17 cellular contexts compared by ENCODE assay signal in the genomic region with DNA sequence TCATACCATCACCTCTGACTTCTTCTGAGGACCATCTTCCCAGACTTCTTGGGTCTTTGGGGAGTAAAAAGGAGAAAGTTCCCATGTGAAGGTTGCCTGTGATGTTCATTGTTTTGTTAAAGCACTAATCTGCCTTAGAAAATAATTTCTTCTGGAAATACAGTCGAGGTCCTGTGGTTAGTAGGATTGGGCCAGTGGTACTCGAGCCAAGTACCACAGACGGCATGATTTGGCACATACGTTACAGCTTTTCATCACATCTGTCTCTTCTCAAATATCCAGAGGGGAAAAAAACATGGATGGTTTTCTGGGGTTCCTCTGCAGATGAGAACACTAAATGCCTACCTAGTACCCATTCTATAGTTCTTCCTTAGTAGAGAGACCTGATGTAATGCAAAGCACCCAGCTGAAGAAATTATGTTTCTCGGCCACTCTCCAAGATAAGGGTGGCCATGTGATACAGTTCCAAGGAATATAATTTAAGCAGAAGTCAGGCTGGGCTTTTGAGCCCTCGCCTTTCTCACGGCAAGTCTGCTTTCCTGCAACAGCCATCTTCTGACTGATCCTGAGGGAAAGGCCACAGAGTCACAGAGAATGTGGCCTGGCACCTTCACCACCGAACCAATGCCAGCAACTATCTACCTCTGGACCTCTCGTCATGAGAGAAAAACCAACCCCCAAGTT.
DNase-seq lines count a peak whose midpoint lies in the region; ATAC-seq and TF ChIP-seq lines count a peak whose summit lies in the region.
"Had no signal": no experiment of that assay in that cellular context is flagged by ENCODE, and none has a peak within 500 bp of the region (broad histone marks: within the 10 kb centered on the region; RNA-seq: fewer than 3 reads in every experiment).

No MANE protein-coding gene starts in this region.

- H3K9me3 ChIP-seq in hepatocyte (ENCODE audit: low read depth) (no peaks in the 10 kb centered on the region), stomach (no peaks in the 10 kb centered on the region)

- intact Hi-C loops in stomach (cut with DNase I; ENCODE audit: low total_unique reads): no loop called here

- in situ Hi-C loops in G401 (cut with HindIII; ENCODE audit: low sequenced_read_pairs): no loop called here

- peaks cover 4% of the 10 kb centered on the region for H3K9me3 Mint-ChIP-seq in chondrocyte (ENCODE audit: low read depth)
- H3K9me3 Mint-ChIP-seq: activated T-helper 1 cell treated with anti-CD3 and anti-CD28 coated beads, Interleukin-12 subunit alpha, Interleukin-12 subunit beta, Interleukin-2, Interleukin-4 antibody, amounts not matched to agents 30 ng/mL and 10 ng/mL and 1 ng/mL, durations not matched to agents 14 hours and 24 hours and 36 hours had no signal

- TF ChIP-seq CTCF in chondrocyte (IDR thresholded peaks at IDR 0.05) (no peak), hepatocyte (IDR thresholded peaks at IDR 0.05; ENCODE audit: poor library complexity) (no peak), stomach (IDR thresholded peaks at IDR 0.05) (no peak)

- no peaks in the 10 kb centered on the region for H3K9me2 ChIP-seq in hepatocyte (replicated peaks; ENCODE audit: insufficient read depth)

- WGBS in hepatocyte (ENCODE audit: low lambda C conversion rate, missing lambda C conversion rate): 86% methylated on average over 9 of the region's 9 CpGs
- WGBS in stomach, 5 donors: 55 to 84% (median 77%) methylated on average over 9 of the region's 9 CpGs

- H3K27me3 ChIP-seq in hepatocyte (no peaks in the 10 kb centered on the region), stomach (no peaks in the 10 kb centered on the region)

- H3K27ac ChIP-seq in hepatocyte (peak overlapping the region; percentile 37), stomach (peak overlapping the region in 4 of 5 donors; percentile 47 to 81 (median 68))

- H3K36me3 ChIP-seq in hepatocyte (replicated peaks; ENCODE audit: insufficient read depth, low read depth): no peaks in the 10 kb centered on the region
- no peaks in the 10 kb centered on the region for H3K36me3 ChIP-seq in stomach

- H3K4me3 Mint-ChIP-seq in chondrocyte (ENCODE audit: unreplicated experiment): no peak overlapping the region
- H3K4me3 Mint-ChIP-seq: activated T-helper 1 cell treated with anti-CD3 and anti-CD28 coated beads, Interleukin-12 subunit alpha, Interleukin-12 subunit beta, Interleukin-2, Interleukin-4 antibody, amounts not matched to agents 30 ng/mL and 10 ng/mL and 1 ng/mL, durations not matched to agents 14 hours and 24 hours and 36 hours; effector memory CD8-positive, alpha-beta T cell had no signal

- H3K79me2 ChIP-seq in hepatocyte: no peaks in the 10 kb centered on the region

- no peak for TF ChIP-seq POLR2A in stomach (IDR thresholded peaks at IDR 0.05)

- no peak overlapping the region for H3K4me2 ChIP-seq in hepatocyte

- H4K20me1 ChIP-seq in hepatocyte (ENCODE audit: insufficient read depth, poor library complexity, severe bottlenecking): no peaks in the 10 kb centered on the region

- no peaks in the 10 kb centered on the region for H3K27me3 Mint-ChIP-seq in chondrocyte (ENCODE audit: low read depth)

- H3K36me3 Mint-ChIP-seq in chondrocyte (ENCODE audit: low read depth): no peaks in the 10 kb centered on the region

- peaks cover 44% of the 10 kb centered on the region for H3K4me1 Mint-ChIP-seq in chondrocyte (ENCODE audit: low read depth)

- H3K4me3 ChIP-seq in hepatocyte: no peak overlapping the region
- H3K4me3 ChIP-seq in stomach: no peak overlapping the region

- H2AFZ ChIP-seq in hepatocyte: no peak overlapping the region

- DNase-seq in G401 (ENCODE audit: low spot score) (peak; percentile 52), chondrocyte (ENCODE audit: low spot score) (no peak), hepatocyte (ENCODE audit: low spot score) (no peak), stomach (no peak), NCI-H69 (lab: John Stamatoyannopoulos, UW) (no peak), ureter (ENCODE audit: low spot score) (no peak)
- DNase-seq: activated CD4-positive, alpha-beta T cell treated with anti-CD3 and anti-CD28 coated beads, Interleukin-2, amount 50 U/mL, for 4 hours; amniotic stem cell; DMS53; effector memory CD8-positive, alpha-beta T cell; NCI-H2081 treated with DMSO at 0.1 percent for 48 hours; NK-92 treated with Interleukin-12 subunit alpha and Interleukin-12 subunit beta, amount 100 ng/mL, for 24 hours; small intestine; substantia nigra had no signal

- H3K27ac Mint-ChIP-seq in chondrocyte (ENCODE audit: unreplicated experiment): peak overlapping the region; percentile 50
- H3K27ac Mint-ChIP-seq: activated T-helper 1 cell treated with anti-CD3 and anti-CD28 coated beads, Interleukin-12 subunit alpha, Interleukin-12 subunit beta, Interleukin-2, Interleukin-4 antibody, amounts not matched to agents 30 ng/mL and 10 ng/mL and 1 ng/mL, durations not matched to agents 14 hours and 24 hours and 36 hours; effector memory CD8-positive, alpha-beta T cell had no signal

- H3K4me1 ChIP-seq in hepatocyte (ENCODE audit: insufficient read depth): peaks cover 29% of the 10 kb centered on the region
- H3K4me1 ChIP-seq in stomach: peaks cover 26 to 43% (median 38%) of the 10 kb centered on the region in 4 donors

- ATAC-seq in HG03571 (IDR thresholded peaks at IDR 0.05; ENCODE audit: unreplicated experiment) (no peak), SK-N-SH treated with all-trans-retinoic acid at 6 μM for 48 hours (no peak)
- ATAC-seq: effector memory CD8-positive, alpha-beta T cell had no signal

- no peak for TF ChIP-seq EP300 in stomach (IDR thresholded peaks at IDR 0.05)

TF ChIP-seq in SK-N-SH treated with all-trans-retinoic acid at 6 μM for 48 hours, 23 proteins besides CTCF, POLR2A, EP300 and RAD21 (continues in another document):
- no peak for TF ChIP-seq OSR1 (CRISPR knock-in tag; IDR thresholded peaks at IDR 0.05)
- TF ChIP-seq ARNTL (CRISPR knock-in tag; IDR thresholded peaks at IDR 0.05; ENCODE audit: borderline replicate concordance, low read depth): no peak
- no peak for TF ChIP-seq ZFP3 (CRISPR knock-in tag; IDR thresholded peaks at IDR 0.05)
- no peak for TF ChIP-seq TSHZ2 (CRISPR knock-in tag; IDR thresholded peaks at IDR 0.05)
- no peak for TF ChIP-seq SNAI2 (CRISPR knock-in tag; IDR thresholded peaks at IDR 0.05)
- TF ChIP-seq ZFP30 (CRISPR knock-in tag; IDR thresholded peaks at IDR 0.05): no peak
- no peak for TF ChIP-seq RARB (CRISPR knock-in tag; IDR thresholded peaks at IDR 0.05)
- TF ChIP-seq ZNF70 (CRISPR knock-in tag; IDR thresholded peaks at IDR 0.05): no peak
- no peak for TF ChIP-seq TCF4 (CRISPR knock-in tag; IDR thresholded peaks at IDR 0.05; ENCODE audit: borderline replicate concordance)
- TF ChIP-seq ZNF8 (CRISPR knock-in tag; IDR thresholded peaks at IDR 0.05): no peak
- TF ChIP-seq, protein P1, sequence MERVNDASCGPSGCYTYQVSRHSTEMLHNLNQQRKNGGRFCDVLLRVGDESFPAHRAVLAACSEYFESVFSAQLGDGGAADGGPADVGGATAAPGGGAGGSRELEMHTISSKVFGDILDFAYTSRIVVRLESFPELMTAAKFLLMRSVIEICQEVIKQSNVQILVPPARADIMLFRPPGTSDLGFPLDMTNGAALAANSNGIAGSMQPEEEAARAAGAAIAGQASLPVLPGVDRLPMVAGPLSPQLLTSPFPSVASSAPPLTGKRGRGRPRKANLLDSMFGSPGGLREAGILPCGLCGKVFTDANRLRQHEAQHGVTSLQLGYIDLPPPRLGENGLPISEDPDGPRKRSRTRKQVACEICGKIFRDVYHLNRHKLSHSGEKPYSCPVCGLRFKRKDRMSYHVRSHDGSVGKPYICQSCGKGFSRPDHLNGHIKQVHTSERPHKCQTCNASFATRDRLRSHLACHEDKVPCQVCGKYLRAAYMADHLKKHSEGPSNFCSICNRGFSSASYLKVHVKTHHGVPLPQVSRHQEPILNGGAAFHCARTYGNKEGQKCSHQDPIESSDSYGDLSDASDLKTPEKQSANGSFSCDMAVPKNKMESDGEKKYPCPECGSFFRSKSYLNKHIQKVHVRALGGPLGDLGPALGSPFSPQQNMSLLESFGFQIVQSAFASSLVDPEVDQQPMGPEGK (CRISPR knock-in tag; IDR thresholded peaks at IDR 0.05; ENCODE audit: borderline replicate concordance): no peak
- TF ChIP-seq BACH2 (CRISPR knock-in tag; IDR thresholded peaks at IDR 0.05; ENCODE audit: borderline replicate concordance): no peak
- TF ChIP-seq CSRNP3 (CRISPR knock-in tag; IDR thresholded peaks at IDR 0.05): no peak
